In genomic region chr1:213617133-213617532, GRCh38 we compare ENCODE assay signal across 5 cellular contexts.
"Had no signal": no experiment of that assay in that cellular context is flagged by ENCODE, and none has a peak within 500 bp of the region (broad histone marks: within the 10 kb centered on the region; RNA-seq: fewer than 3 reads in every experiment).

No MANE protein-coding gene starts in this region.

- ATAC-seq: HepG2, K562 had no signal

- H3K36me3 Mint-ChIP-seq: IgD-negative memory B cell had no signal

- H3K9me3 Mint-ChIP-seq: IgD-negative memory B cell had no signal

- H3K4me3 Mint-ChIP-seq: IgD-negative memory B cell had no signal

- H3K27ac ChIP-seq: HL-60 had no signal

- H3K27ac Mint-ChIP-seq: IgD-negative memory B cell had no signal

- H3K27me3 Mint-ChIP-seq: IgD-negative memory B cell had no signal

- H3K4me1 Mint-ChIP-seq: IgD-negative memory B cell had no signal

- H3K4me3 ChIP-seq: K562 had no signal

- DNase-seq: IMR-90 had no signal
